Comparison of ENCODE assay signal across 1 cellular context in genomic region chr20:43532416-43533055, GRCh38.
TF ChIP-seq lines count a peak whose summit lies in the region.

No MANE protein-coding gene starts in this region.

TF ChIP-seq in IMR-90, 13 proteins besides CTCF, POLR2A, EP300 and RAD21:
- no peak for TF ChIP-seq MXI1 (IDR thresholded peaks at IDR 0.05; ENCODE audit: borderline replicate concordance, low read depth, low read length)
- TF ChIP-seq SMC3 (IDR thresholded peaks at IDR 0.05; ENCODE audit: low read depth, low read length) = no peak
- TF ChIP-seq RFX5 (IDR thresholded peaks at IDR 0.05; ENCODE audit: low read depth, low read length) = no peak
- TF ChIP-seq ELK1 (IDR thresholded peaks at IDR 0.05; ENCODE audit: borderline replicate concordance, low read depth, low read length) = no peak
- TF ChIP-seq MAZ (IDR thresholded peaks at IDR 0.05; ENCODE audit: borderline replicate concordance, low read depth, low read length) = no peak
- TF ChIP-seq CHD1 (IDR thresholded peaks at IDR 0.05; ENCODE audit: low read depth, low read length) = no peak
- TF ChIP-seq RCOR1 (IDR thresholded peaks at IDR 0.05; ENCODE audit: insufficient replicate concordance, low read length) = no peak
- TF ChIP-seq FOS (IDR thresholded peaks at IDR 0.05; ENCODE audit: low read depth, low read length) = no peak
- TF ChIP-seq CEBPB (IDR thresholded peaks at IDR 0.05; ENCODE audit: low read depth, low read length) = no peak
- no peak for TF ChIP-seq USF2 (IDR thresholded peaks at IDR 0.05; ENCODE audit: low read depth, low read length)
- no peak for TF ChIP-seq BHLHE40 (IDR thresholded peaks at IDR 0.05; ENCODE audit: low read depth, low read length)
TF ChIP-seq in IMR-90: peak in this region for 0.
